13 cellular contexts compared by ENCODE assay signal in the genomic region with DNA sequence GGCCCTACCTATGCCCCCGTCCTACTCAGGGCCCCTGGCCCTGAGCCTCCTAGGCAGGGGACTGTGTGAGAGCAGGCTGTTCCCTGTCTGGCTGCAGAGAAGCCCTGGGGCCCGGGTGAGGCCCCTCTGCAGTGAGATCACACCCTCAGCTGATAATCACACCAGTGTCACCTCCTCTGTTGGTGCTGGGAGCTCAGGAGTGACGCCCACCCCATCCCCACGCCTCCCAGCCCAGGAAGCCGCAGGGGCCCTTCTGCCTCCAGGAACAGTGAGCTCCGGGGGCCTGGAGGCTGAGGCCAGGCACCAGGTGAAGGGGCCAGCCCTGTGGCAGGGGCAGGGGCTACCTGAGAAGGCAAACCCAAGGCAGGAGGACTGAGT. TPM values are rescaled to one million over a fixed set of nuclear protein-coding genes. Genes with fewer than 3 reads are reported as not detected.
"Had no signal": no experiment of that assay in that cellular context is flagged by ENCODE, and none has a peak within 500 bp of the region (broad histone marks: within the 10 kb centered on the region; RNA-seq: fewer than 3 reads in every experiment).

No MANE protein-coding gene starts in this region.

- H3K9me3 ChIP-seq: body of pancreas, sigmoid colon, vagina had no signal

- H3K4me1 Mint-ChIP-seq: activated CD4-positive, alpha-beta T cell treated with anti-CD3 and anti-CD28 coated beads, Interleukin-2, amount 10 ng/mL, durations not matched to agents 24 days and 14 days; stimulated activated naive CD8-positive, alpha-beta T cell treated with anti-CD3 and anti-CD28 coated beads, Interleukin-15, amount 100 ng/mL, for 72 hours had no signal

- H3K4me3 Mint-ChIP-seq: activated CD4-positive, alpha-beta T cell treated with anti-CD3 and anti-CD28 coated beads, Interleukin-2, amount 10 ng/mL, durations not matched to agents 24 days and 14 days; activated naive CD4-positive, alpha-beta T cell treated with anti-CD3 and anti-CD28 coated beads for 36 hours; nephron; stimulated activated naive CD8-positive, alpha-beta T cell treated with anti-CD3 and anti-CD28 coated beads, Interleukin-15, amount 100 ng/mL, for 72 hours; T-helper 1 cell treated with Interleukin-12 subunit alpha and Interleukin-12 subunit beta and Interleukin-4 antibody, amounts not matched to agents 30 μg/mL and 1 μg/mL, for 36 hours; WTC11 had no signal

- H3K27me3 Mint-ChIP-seq: activated CD4-positive, alpha-beta T cell treated with anti-CD3 and anti-CD28 coated beads, Interleukin-2, amount 10 ng/mL, durations not matched to agents 24 days and 14 days; stimulated activated naive CD8-positive, alpha-beta T cell treated with anti-CD3 and anti-CD28 coated beads, Interleukin-15, amount 100 ng/mL, for 72 hours had no signal

- ATAC-seq: body of pancreas; stimulated activated naive CD8-positive, alpha-beta T cell treated with anti-CD3 and anti-CD28 coated beads, Interleukin-15, amount 100 ng/mL, for 72 hours; WTC11 had no signal

- H3K27ac Mint-ChIP-seq: activated CD4-positive, alpha-beta T cell treated with anti-CD3 and anti-CD28 coated beads, Interleukin-2, amount 10 ng/mL, durations not matched to agents 24 days and 14 days; activated naive CD4-positive, alpha-beta T cell treated with anti-CD3 and anti-CD28 coated beads for 36 hours; nephron; stimulated activated naive CD8-positive, alpha-beta T cell treated with anti-CD3 and anti-CD28 coated beads, Interleukin-15, amount 100 ng/mL, for 72 hours; T-helper 1 cell treated with Interleukin-12 subunit alpha and Interleukin-12 subunit beta and Interleukin-4 antibody, amounts not matched to agents 30 μg/mL and 1 μg/mL, for 36 hours; WTC11 had no signal

- H3K9me3 Mint-ChIP-seq: activated CD4-positive, alpha-beta T cell treated with anti-CD3 and anti-CD28 coated beads, Interleukin-2, amount 10 ng/mL, durations not matched to agents 24 days and 14 days; activated naive CD4-positive, alpha-beta T cell treated with anti-CD3 and anti-CD28 coated beads for 36 hours; nephron; stimulated activated naive CD8-positive, alpha-beta T cell treated with anti-CD3 and anti-CD28 coated beads, Interleukin-15, amount 100 ng/mL, for 72 hours; T-helper 1 cell treated with Interleukin-12 subunit alpha and Interleukin-12 subunit beta and Interleukin-4 antibody, amounts not matched to agents 30 μg/mL and 1 μg/mL, for 36 hours; WTC11 had no signal

- H3K4me3 ChIP-seq: body of pancreas, sigmoid colon, vagina had no signal

- H3K27me3 ChIP-seq: body of pancreas, sigmoid colon, vagina had no signal

- H3K36me3 ChIP-seq: sigmoid colon, vagina had no signal

- H3K27ac ChIP-seq: body of pancreas, sigmoid colon, vagina had no signal

- H3K36me3 Mint-ChIP-seq: WTC11 had no signal

- DNase-seq: activated CD4-positive, alpha-beta T cell treated with anti-CD3 and anti-CD28 coated beads, Interleukin-2, amount 10 ng/mL, durations not matched to agents 24 days and 14 days; activated naive CD4-positive, alpha-beta T cell treated with anti-CD3 and anti-CD28 coated beads for 36 hours; body of pancreas; glutamatergic neuron; sigmoid colon; stimulated activated CD4-positive, alpha-beta T cell treated with anti-CD3 and anti-CD28 coated beads, Interleukin-2, amount 100 ng/mL, for 48 hours; stimulated activated CD8-positive, alpha-beta memory T cell treated with anti-CD3 and anti-CD28 coated beads, Interleukin-4, amount 100 ng/mL, for 48 hours; stimulated activated naive CD8-positive, alpha-beta T cell treated with anti-CD3 and anti-CD28 coated beads, Interleukin-15, amount 100 ng/mL, for 72 hours had no signal

- H3K4me1 ChIP-seq: body of pancreas, sigmoid colon had no signal

RNA-seq across cellular contexts. Expression of a gene that starts 20.0 kb away (rescaled TPM):
- total RNA-seq: activated CD4-positive, alpha-beta T cell treated with anti-CD3 and anti-CD28 coated beads, Interleukin-2, amount 10 ng/mL, durations not matched to agents 24 days and 14 days; activated naive CD4-positive, alpha-beta T cell treated with anti-CD3 and anti-CD28 coated beads for 36 hours; lung microvascular endothelial cell had no signal
